ENCODE assay signal across 1 cellular context in the genomic region with DNA sequence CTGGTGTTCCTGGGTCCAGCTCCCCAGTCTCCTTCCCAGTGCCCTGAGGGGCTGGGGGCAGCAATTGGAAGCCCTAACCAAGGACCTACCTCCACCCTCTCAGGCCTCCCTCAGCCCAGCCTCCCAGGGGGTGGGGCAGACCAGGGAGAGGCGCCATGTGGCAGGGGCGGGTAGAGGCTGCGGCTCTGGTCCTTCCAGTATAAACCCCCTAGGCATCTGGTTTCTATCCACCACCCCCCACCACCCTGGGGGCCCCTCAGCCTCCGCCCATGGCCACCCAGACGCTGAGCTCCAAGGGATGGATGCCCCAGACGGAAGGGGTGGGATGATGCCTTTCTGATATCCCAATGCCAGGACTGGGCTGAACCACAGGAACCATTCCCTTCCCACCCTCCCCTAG.
TF ChIP-seq lines count a peak whose summit lies in the region.

No MANE protein-coding gene starts in this region.

TF ChIP-seq in SK-N-SH treated with all-trans-retinoic acid at 6 μM for 48 hours, 23 proteins besides CTCF, POLR2A, EP300 and RAD21 (continued from another document):
- TF ChIP-seq TCF4 (CRISPR knock-in tag; IDR thresholded peaks at IDR 0.05; ENCODE audit: borderline replicate concordance) (no peak), ZC3H10 (CRISPR knock-in tag; IDR thresholded peaks at IDR 0.05) (no peak), SNAI2 (CRISPR knock-in tag; IDR thresholded peaks at IDR 0.05) (no peak), OSR1 (CRISPR knock-in tag; IDR thresholded peaks at IDR 0.05) (no peak), RARB (CRISPR knock-in tag; IDR thresholded peaks at IDR 0.05) (no peak), ZNF8 (CRISPR knock-in tag; IDR thresholded peaks at IDR 0.05) (no peak), ZNF70 (CRISPR knock-in tag; IDR thresholded peaks at IDR 0.05) (no peak), ESRRG (CRISPR knock-in tag; IDR thresholded peaks at IDR 0.05) (no peak)
- TF ChIP-seq, protein P1, sequence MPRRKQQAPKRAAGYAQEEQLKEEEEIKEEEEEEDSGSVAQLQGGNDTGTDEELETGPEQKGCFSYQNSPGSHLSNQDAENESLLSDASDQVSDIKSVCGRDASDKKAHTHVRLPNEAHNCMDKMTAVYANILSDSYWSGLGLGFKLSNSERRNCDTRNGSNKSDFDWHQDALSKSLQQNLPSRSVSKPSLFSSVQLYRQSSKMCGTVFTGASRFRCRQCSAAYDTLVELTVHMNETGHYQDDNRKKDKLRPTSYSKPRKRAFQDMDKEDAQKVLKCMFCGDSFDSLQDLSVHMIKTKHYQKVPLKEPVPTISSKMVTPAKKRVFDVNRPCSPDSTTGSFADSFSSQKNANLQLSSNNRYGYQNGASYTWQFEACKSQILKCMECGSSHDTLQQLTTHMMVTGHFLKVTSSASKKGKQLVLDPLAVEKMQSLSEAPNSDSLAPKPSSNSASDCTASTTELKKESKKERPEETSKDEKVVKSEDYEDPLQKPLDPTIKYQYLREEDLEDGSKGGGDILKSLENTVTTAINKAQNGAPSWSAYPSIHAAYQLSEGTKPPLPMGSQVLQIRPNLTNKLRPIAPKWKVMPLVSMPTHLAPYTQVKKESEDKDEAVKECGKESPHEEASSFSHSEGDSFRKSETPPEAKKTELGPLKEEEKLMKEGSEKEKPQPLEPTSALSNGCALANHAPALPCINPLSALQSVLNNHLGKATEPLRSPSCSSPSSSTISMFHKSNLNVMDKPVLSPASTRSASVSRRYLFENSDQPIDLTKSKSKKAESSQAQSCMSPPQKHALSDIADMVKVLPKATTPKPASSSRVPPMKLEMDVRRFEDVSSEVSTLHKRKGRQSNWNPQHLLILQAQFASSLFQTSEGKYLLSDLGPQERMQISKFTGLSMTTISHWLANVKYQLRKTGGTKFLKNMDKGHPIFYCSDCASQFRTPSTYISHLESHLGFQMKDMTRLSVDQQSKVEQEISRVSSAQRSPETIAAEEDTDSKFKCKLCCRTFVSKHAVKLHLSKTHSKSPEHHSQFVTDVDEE (CRISPR knock-in tag; IDR thresholded peaks at IDR 0.05), result no peak
- TF ChIP-seq, protein P2, sequence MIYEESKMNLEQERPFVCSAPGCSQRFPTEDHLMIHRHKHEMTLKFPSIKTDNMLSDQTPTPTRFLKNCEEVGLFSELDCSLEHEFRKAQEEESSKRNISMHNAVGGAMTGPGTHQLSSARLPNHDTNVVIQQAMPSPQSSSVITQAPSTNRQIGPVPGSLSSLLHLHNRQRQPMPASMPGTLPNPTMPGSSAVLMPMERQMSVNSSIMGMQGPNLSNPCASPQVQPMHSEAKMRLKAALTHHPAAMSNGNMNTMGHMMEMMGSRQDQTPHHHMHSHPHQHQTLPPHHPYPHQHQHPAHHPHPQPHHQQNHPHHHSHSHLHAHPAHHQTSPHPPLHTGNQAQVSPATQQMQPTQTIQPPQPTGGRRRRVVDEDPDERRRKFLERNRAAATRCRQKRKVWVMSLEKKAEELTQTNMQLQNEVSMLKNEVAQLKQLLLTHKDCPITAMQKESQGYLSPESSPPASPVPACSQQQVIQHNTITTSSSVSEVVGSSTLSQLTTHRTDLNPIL (CRISPR knock-in tag; IDR thresholded peaks at IDR 0.05; ENCODE audit: low read depth), result no peak
